Comparison of ENCODE assay signal across 8 cellular contexts in genomic region chr4:76423159-76423558, GRCh38. TPM values are rescaled to one million over a fixed set of nuclear protein-coding genes. Genes with fewer than 3 reads are reported as not detected.
"Had no signal": no experiment of that assay in that cellular context is flagged by ENCODE, and none has a peak within 500 bp of the region (broad histone marks: within the 10 kb centered on the region; RNA-seq: fewer than 3 reads in every experiment).

No MANE protein-coding gene starts in this region.

RNA-seq across cellular contexts. Expression of gene CCDC158, which starts 2.2 kb away (rescaled TPM):
- total RNA-seq: hepatocyte; lung microvascular endothelial cell; mesothelial cell of epicardium; mononuclear cell; myocyte; naive thymus-derived CD4-positive, alpha-beta T cell had no signal
- polyA plus RNA-seq: immature natural killer cell; keratinocyte; naive thymus-derived CD4-positive, alpha-beta T cell had no signal

RNA-seq across cellular contexts. Expression of gene SHROOM3, which starts 11.9 kb away (rescaled TPM):
- total RNA-seq: naive thymus-derived CD4-positive, alpha-beta T cell had no signal
- polyA plus RNA-seq: immature natural killer cell; naive thymus-derived CD4-positive, alpha-beta T cell had no signal
